Comparison of ENCODE assay signal across 13 cellular contexts in the genomic region with DNA sequence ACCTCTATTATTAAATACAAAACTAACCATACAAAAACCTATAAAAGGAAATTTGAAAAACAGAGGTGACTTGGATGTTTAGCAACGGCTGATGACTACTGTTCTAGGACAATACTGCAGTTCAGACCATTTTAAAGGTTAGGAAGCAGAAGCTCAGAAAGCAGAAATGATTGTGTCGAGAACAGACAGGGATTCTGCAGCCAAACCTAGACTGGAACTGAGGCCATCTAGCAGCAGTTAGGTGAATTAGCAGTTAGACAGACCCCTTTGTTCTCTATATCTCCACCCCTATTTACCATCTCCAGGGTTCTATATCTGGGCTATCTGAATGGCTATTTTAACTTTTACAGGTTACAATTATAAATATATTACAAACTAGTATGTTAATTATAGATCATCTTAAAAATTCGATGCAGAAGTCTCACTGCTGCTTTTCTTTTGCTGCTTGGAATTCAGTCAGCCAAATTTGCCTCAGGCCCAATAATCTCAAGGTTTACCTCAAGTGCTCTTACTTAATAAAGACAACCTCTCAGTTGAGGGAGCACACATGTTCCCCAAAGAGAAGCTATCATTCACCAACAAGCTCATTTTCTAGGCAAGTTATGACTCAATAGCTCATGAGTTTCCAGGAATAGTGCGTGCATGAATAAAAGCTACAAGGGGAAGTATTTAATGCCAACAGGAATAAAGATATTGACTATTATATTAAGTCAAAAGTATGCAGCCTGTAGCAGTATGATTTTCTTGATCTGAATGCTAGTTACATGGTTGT. TPM values are rescaled to one million over a fixed set of nuclear protein-coding genes. Genes with fewer than 3 reads are reported as not detected.
DNase-seq lines count a peak whose midpoint lies in the region; ATAC-seq, FAIRE-seq and TF ChIP-seq lines count a peak whose summit lies in the region.
"Had no signal": no experiment of that assay in that cellular context is flagged by ENCODE, and none has a peak within 500 bp of the region (broad histone marks: within the 10 kb centered on the region; RNA-seq: fewer than 3 reads in every experiment).

No MANE protein-coding gene starts in this region.

- H3K9me3 ChIP-seq in HepG2 (ENCODE audit: low read length) (no peaks in the 10 kb centered on the region), tibial artery (no peaks in the 10 kb centered on the region)

- H3K79me2 ChIP-seq in HepG2 (ENCODE audit: insufficient read depth, low read length) = no peaks in the 10 kb centered on the region

- CTCF ChIA-PET in HepG2 (lab: Yijun Ruan, JAX; ENCODE audit: low intra/inter-chr PET ratio, low total read pairs) = interaction anchor here (1.4 kb wide), 1 partner anchor 9 kb away, joined by 6 read pairs; a partner anchor contains a TSS

- TF ChIP-seq EP300 in HepG2 (IDR thresholded peaks at IDR 0.05; ENCODE audit: low read depth in 2 of 2, low read length in 2 of 2) (no peak), HepG2 (CRISPR knock-in tag; IDR thresholded peaks at IDR 0.05; ENCODE audit: borderline replicate concordance) (no peak)

- no peak for FAIRE-seq in D721Med (lab: Jason Lieb, UNC)
- peak; percentile 79 for FAIRE-seq in HepG2 (lab: Jason Lieb, UNC)
- FAIRE-seq in GM12891 (lab: Jason Lieb, UNC) = no peak
- FAIRE-seq: K562 had no signal

- H3K27ac ChIP-seq in HepG2 (ENCODE audit: extremely low read length, insufficient read depth, low read length) (no peak overlapping the region), tibial artery (no peak overlapping the region)

- H3K27me3 ChIP-seq in HepG2 (ENCODE audit: control insufficient read depth in 1 of 2, insufficient read depth in 2 of 2, low read length in 2 of 2) (no peaks in the 10 kb centered on the region), tibial artery (no peaks in the 10 kb centered on the region)

- TF ChIP-seq CTCF in D721Med (IDR thresholded peaks at IDR 0.05; ENCODE audit: insufficient read depth, missing control alignments) (peak; percentile 9), astrocyte of the cerebellum (IDR thresholded peaks at IDR 0.05; ENCODE audit: low read depth, low read length, missing control alignments) (peak; percentile 21), HepG2 (CRISPR knock-in tag; IDR thresholded peaks at IDR 0.05) (peak; percentile 43), tibial artery (IDR thresholded peaks at IDR 0.05) (no peak)

- no peak overlapping the region for H2AFZ ChIP-seq in HepG2 (ENCODE audit: low read length)

- peak; percentile 85 for ATAC-seq in HepG2
- ATAC-seq: K562 had no signal

- H3K36me3 ChIP-seq in HepG2 (replicated peaks in 1 of 2; ENCODE audit: control insufficient read depth in 1 of 2, insufficient read depth in 2 of 2, low read length in 2 of 2) (no peaks in the 10 kb centered on the region), tibial artery (no peaks in the 10 kb centered on the region)

- H3K9ac ChIP-seq in HepG2 (ENCODE audit: insufficient read depth, low read depth, low read length) = no peak overlapping the region

- TF ChIP-seq POLR2A in HepG2 (IDR thresholded peaks at IDR 0.05; ENCODE audit: insufficient read depth in 1 of 2, low read depth in 2 of 2, low read length in 2 of 2) (no peak), GM12891 (IDR thresholded peaks at IDR 0.05; ENCODE audit: low read depth, low read length) (no peak)

- in situ Hi-C loops in astrocyte of the cerebellum (cut with HindIII; ENCODE audit: low sequenced_read_pairs) (no loop called here), HepG2 (cut with HindIII; ENCODE audit: extremely low pct_ligation_motif_present, low pct_unique_long_range_greater_than_20kb) (no loop called here)

- DNase-seq in D721Med (ENCODE audit: insufficient read length, low spot score) (no peak), MV-4-11 (lab: John Stamatoyannopoulos, UW) (peak; percentile 76), astrocyte of the cerebellum (ENCODE audit: low read depth) (no peak), HepG2 (ENCODE audit: low spot score) (peak; percentile 27), GM12891 (ENCODE audit: insufficient read length, low spot score) (no peak), tibial artery (no peak)
- no peak for DNase-seq in activated T-cell treated with anti-CD3 and anti-CD28 coated beads, Interleukin-2, amount 50 U/mL, for 48 hours
- no peak for DNase-seq in stimulated activated CD4-positive, alpha-beta T cell treated with anti-CD3 and anti-CD28 coated beads, Interleukin-4, amount 100 ng/mL, for 24 hours
- DNase-seq: activated CD8-positive, alpha-beta memory T cell treated with anti-CD3 and anti-CD28 coated beads for 24 hours; aorta; DMS 273 treated with DMSO at 0.1 percent for 48 hours had no signal

- H3K4me2 ChIP-seq in HepG2 (ENCODE audit: low read depth, low read length) = peak overlapping the region; percentile 37

- no peak overlapping the region for H3K4me3 ChIP-seq in astrocyte of the cerebellum (ENCODE audit: low read depth, low read length)
- H3K4me3 ChIP-seq in HepG2 (replicated peaks in 1 of 3; ENCODE audit: insufficient read depth in 1 of 3, low read depth in 2 of 3, low read length in 3 of 3) = no peak overlapping the region
- H3K4me3 ChIP-seq in tibial artery = no peak overlapping the region
- H3K4me3 ChIP-seq: K562 had no signal

- 27% methylated on average over 4 of the region's 4 CpGs for WGBS in HepG2 (ENCODE audit: low lambda C conversion rate)

- no peak for TF ChIP-seq RAD21 in HepG2 (CRISPR knock-in tag; IDR thresholded peaks at IDR 0.05)

- no peaks in the 10 kb centered on the region for H4K20me1 ChIP-seq in HepG2 (ENCODE audit: insufficient read depth, low read length)

- H3K4me1 ChIP-seq in HepG2 (ENCODE audit: insufficient read depth, low read length) = peaks cover 39% of the 10 kb centered on the region
- H3K4me1 ChIP-seq in tibial artery = no peaks in the 10 kb centered on the region

- intact Hi-C loops in HepG2 (cut with micrococcal nuclease; ENCODE audit: unreplicated experiment) (loop anchor here (2.0 kb wide), 1 partner anchor 192 kb away; no protein-coding TSS in a partner anchor), tibial artery (cut with DNase I; ENCODE audit: low total_unique reads) (no loop called here)

- POLR2A ChIA-PET in HepG2 (lab: Yijun Ruan, JAX) = interaction anchor here (2.2 kb wide), 1 partner anchor 9 kb away, joined by 11 read pairs; a partner anchor contains a TSS

- BruUV-seq in HepG2 (replicated peaks; lab: Mats Ljungman, UMichigan) = no TSS peak

TF ChIP-seq in GM12891, 5 proteins besides CTCF, POLR2A, EP300 and RAD21 (continues in another document):
- no peak for TF ChIP-seq PAX5 (IDR thresholded peaks at IDR 0.05; ENCODE audit: insufficient read depth, low read length, severe bottlenecking)
- TF ChIP-seq POLR2AphosphoS5 (IDR thresholded peaks at IDR 0.05; ENCODE audit: low read depth, low read length) = no peak
- no peak for TF ChIP-seq POU2F2 (IDR thresholded peaks at IDR 0.05; ENCODE audit: low read depth, low read length)
- no peak for TF ChIP-seq SPI1 (IDR thresholded peaks at IDR 0.05; ENCODE audit: low read depth, low read length)

RNA-seq across cellular contexts. Expression of a gene that starts 9.3 kb away (rescaled TPM):
- 11.6 and 18.3 TPM in 2 replicates for total RNA-seq in HepG2 (2016; rRNA removed; fragmentation: Illumina TruSeq; extraction: Trizol)
- 2.1 and 3.3 TPM in 2 replicates for total RNA-seq in HepG2 (2016; cell fraction: cytosol; rRNA removed; fragmentation: Illumina TruSeq; extraction: Trizol; ENCODE audit: low read depth)
- total RNA-seq in HepG2 (2016; cell fraction: insoluble cytoplasmic fraction; rRNA removed; fragmentation: Illumina TruSeq; extraction: Trizol) = 13.4 and 17.4 TPM in 2 replicates
- 5.0 and 5.2 TPM in 2 replicates for total RNA-seq in HepG2 (2016; cell fraction: membrane; rRNA removed; fragmentation: Illumina TruSeq; extraction: Trizol)
- total RNA-seq in HepG2 (2016; cell fraction: nucleus; rRNA removed; fragmentation: Illumina TruSeq; extraction: Trizol) = 36.6 and 41.3 TPM in 2 replicates
- 54.9 and 57.9 TPM in 2 replicates for polyA plus RNA-seq in HepG2 (2011; rRNA removed)
- polyA plus RNA-seq in HepG2 (2011; cell fraction: cytosol; rRNA removed) = 35.4 and 47.2 TPM in 2 replicates
- polyA plus RNA-seq in HepG2 (2011; cell fraction: nucleus; rRNA removed) = 37.9 and 42.4 TPM in 2 replicates
- 25.1 and 30.4 TPM in 2 replicates for polyA plus RNA-seq in HepG2 (2012)
- polyA plus RNA-seq in HepG2 (2016; cell fraction: cytosol; fragmentation: Illumina TruSeq; extraction: Trizol; ENCODE audit: low read depth) = 1.1 and 1.3 TPM in 2 replicates
- polyA plus RNA-seq in HepG2 (2016; cell fraction: insoluble cytoplasmic fraction; fragmentation: Illumina TruSeq; extraction: Trizol; ENCODE audit: low read depth) = 9.5 and 10.6 TPM in 2 replicates
- 1.9 and 2.1 TPM in 2 replicates for polyA plus RNA-seq in HepG2 (2016; cell fraction: membrane; fragmentation: Illumina TruSeq; extraction: Trizol; ENCODE audit: low read depth)
- polyA plus RNA-seq in HepG2 (2016; cell fraction: nucleus; fragmentation: Illumina TruSeq; extraction: Trizol; ENCODE audit: insufficient read depth, low read depth) = 23.6 and 24.7 TPM in 2 replicates
- 31.1 and 117 TPM in 2 replicates for polyA minus RNA-seq in HepG2 (2011; rRNA and poly(A)+ RNA removed; ENCODE audit: low replicate concordance)
- 59.6 and 82.5 TPM in 2 replicates for polyA minus RNA-seq in HepG2 (2011; cell fraction: cytosol; rRNA and poly(A)+ RNA removed)
- polyA minus RNA-seq in HepG2 (2011; cell fraction: nucleus; rRNA and poly(A)+ RNA removed) = 162 and 189 TPM in 2 replicates
- polyA plus RNA-seq in GM12891 (2012; ENCODE audit: low read depth, missing spikeins) = 0.18 TPM

RNA-seq across cellular contexts. Expression of a gene that starts 54.8 kb away (rescaled TPM):
- not detected in 2 replicates for total RNA-seq in HepG2 (2016; rRNA removed; fragmentation: Illumina TruSeq; extraction: Trizol)
- total RNA-seq in HepG2 (2016; cell fraction: cytosol; rRNA removed; fragmentation: Illumina TruSeq; extraction: Trizol; ENCODE audit: low read depth) = not detected in 2 replicates
- total RNA-seq in HepG2 (2016; cell fraction: insoluble cytoplasmic fraction; rRNA removed; fragmentation: Illumina TruSeq; extraction: Trizol) = not detected in 2 replicates
- total RNA-seq in HepG2 (2016; cell fraction: membrane; rRNA removed; fragmentation: Illumina TruSeq; extraction: Trizol) = not detected in 2 replicates
- total RNA-seq in HepG2 (2016; cell fraction: nucleus; rRNA removed; fragmentation: Illumina TruSeq; extraction: Trizol) = not detected in 2 replicates
- not detected in 2 replicates for polyA plus RNA-seq in HepG2 (2011; rRNA removed)
- not detected in 2 replicates for polyA plus RNA-seq in HepG2 (2011; cell fraction: cytosol; rRNA removed)
- polyA plus RNA-seq in HepG2 (2011; cell fraction: nucleus; rRNA removed) = not detected in 2 replicates
- polyA plus RNA-seq in HepG2 (2012) = not detected in 2 replicates
- not detected in 2 replicates for polyA plus RNA-seq in HepG2 (2016; cell fraction: cytosol; fragmentation: Illumina TruSeq; extraction: Trizol; ENCODE audit: low read depth)
- polyA plus RNA-seq in HepG2 (2016; cell fraction: insoluble cytoplasmic fraction; fragmentation: Illumina TruSeq; extraction: Trizol; ENCODE audit: low read depth) = not detected in 2 replicates
- not detected in 2 replicates for polyA plus RNA-seq in HepG2 (2016; cell fraction: membrane; fragmentation: Illumina TruSeq; extraction: Trizol; ENCODE audit: low read depth)
- polyA plus RNA-seq in HepG2 (2016; cell fraction: nucleus; fragmentation: Illumina TruSeq; extraction: Trizol; ENCODE audit: insufficient read depth, low read depth) = not detected in 2 replicates
- not detected in 2 replicates for polyA minus RNA-seq in HepG2 (2011; rRNA and poly(A)+ RNA removed; ENCODE audit: low replicate concordance)
- polyA minus RNA-seq in HepG2 (2011; cell fraction: cytosol; rRNA and poly(A)+ RNA removed) = not detected in 2 replicates
- not detected in 2 replicates for polyA minus RNA-seq in HepG2 (2011; cell fraction: nucleus; rRNA and poly(A)+ RNA removed)
- not detected for polyA plus RNA-seq in GM12891 (2012; ENCODE audit: low read depth, missing spikeins)
- total RNA-seq: aorta, omental fat pad had no signal
- polyA plus RNA-seq: aorta had no signal

Comparison
In these comparisons a context has a peak if more than half of its experiments do, and no peak if none do; other contexts are left out.
1. DNase-seq: peak in MV-4-11 (single experiment) and HepG2 (single experiment); none in D721Med (single experiment), astrocyte of the cerebellum (single experiment), GM12891 (single experiment), tibial artery (0 of 2), activated T-cell treated with anti-CD3 and anti-CD28 coated beads, Interleukin-2, amount 50 U/mL, for 48 hours (0 of 2) and stimulated activated CD4-positive, alpha-beta T cell treated with anti-CD3 and anti-CD28 coated beads, Interleukin-4, amount 100 ng/mL, for 24 hours (single experiment).
2. CTCF ChIP-seq: peak in D721Med (single experiment), astrocyte of the cerebellum (single experiment) and HepG2 (single experiment); none in tibial artery (0 of 2).